ENCODE assay signal across 15 cellular contexts in the genomic region with DNA sequence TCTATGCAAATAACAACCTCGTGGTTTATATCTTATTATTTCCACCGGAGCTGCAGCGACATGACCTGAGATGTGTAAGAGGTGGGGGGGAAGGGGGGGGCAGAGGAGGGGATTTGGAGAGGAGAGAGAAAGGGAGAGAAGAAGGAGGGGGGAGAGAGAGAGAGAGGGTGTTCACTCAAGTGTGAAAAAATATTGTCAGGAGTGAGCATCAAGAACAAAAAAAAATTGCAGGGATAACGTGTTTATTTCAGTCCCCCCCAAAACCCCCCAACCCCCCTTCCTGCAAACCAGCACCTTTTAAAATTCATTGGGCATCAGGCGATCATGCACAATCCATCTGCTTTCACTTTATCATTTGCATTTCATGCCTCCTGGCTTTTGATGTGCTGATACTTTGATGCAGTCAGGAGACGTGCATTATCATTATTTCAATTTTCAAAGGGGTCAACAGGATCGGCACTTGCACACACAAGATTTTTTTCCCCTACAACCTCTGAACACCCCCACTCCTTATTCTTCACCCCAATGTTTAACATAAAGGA.
A peak's percentile ranks its signal among the peaks of the same experiment; 100 is the strongest.
DNase-seq lines count a peak whose midpoint lies in the region; ATAC-seq and TF ChIP-seq lines count a peak whose summit lies in the region.
"Had no signal": no experiment of that assay in that cellular context is flagged by ENCODE, and none has a peak within 500 bp of the region (broad histone marks: within the 10 kb centered on the region; RNA-seq: fewer than 3 reads in every experiment).

No MANE protein-coding gene starts in this region.

- H3K79me2 ChIP-seq in SK-N-SH (ENCODE audit: insufficient read depth) (no peaks in the 10 kb centered on the region), Loucy (ENCODE audit: insufficient read depth, low read length) (no peaks in the 10 kb centered on the region), parathyroid adenoma (no peaks in the 10 kb centered on the region)

- H3K9me2 ChIP-seq in SK-N-SH = no peaks in the 10 kb centered on the region
- H3K9me2 ChIP-seq in Loucy (replicated peaks; ENCODE audit: low read depth, low read length) = no peaks in the 10 kb centered on the region

- peak in 1 of 2 experiments; percentile 81; a peak in 2 of 4 replicates for TF ChIP-seq EP300 in SK-N-SH (IDR thresholded peaks at IDR 0.05; ENCODE audit: borderline replicate concordance in 1 of 2, low read depth in 1 of 2, low read length in 1 of 2)

- H3K27ac ChIP-seq in SK-N-SH (ENCODE audit: low read depth in 2 of 2, low read length in 1 of 2) (peak overlapping the region in 1 of 2 experiments; percentile 78; a peak in 2 of 4 replicates), parathyroid adenoma (no peak overlapping the region)
- H3K27ac ChIP-seq: SK-N-MC had no signal

- ATAC-seq in SK-N-SH treated with all-trans-retinoic acid at 6 μM for 48 hours = no peak

- H3K27ac Mint-ChIP-seq in brain = peak overlapping the region; percentile 40 to 96 (median 91)

- H3K9me3 ChIP-seq in SK-N-SH = no peaks in the 10 kb centered on the region
- no peaks in the 10 kb centered on the region for H3K9me3 ChIP-seq in Loucy (ENCODE audit: insufficient read depth, low read depth, low read length)
- no peaks in the 10 kb centered on the region for H3K9me3 ChIP-seq in parathyroid adenoma (ENCODE audit: control insufficient read depth, low read length)

- H3K36me3 ChIP-seq in SK-N-SH (replicated peaks in 1 of 2; ENCODE audit: control insufficient read depth in 1 of 2, insufficient read depth in 2 of 2, low read length in 1 of 2) = peaks cover 15 to 17% of the 10 kb centered on the region in 2 experiments
- no peaks in the 10 kb centered on the region for H3K36me3 ChIP-seq in Loucy (ENCODE audit: insufficient read depth, low read length)
- no peaks in the 10 kb centered on the region for H3K36me3 ChIP-seq in parathyroid adenoma (ENCODE audit: control insufficient read depth, insufficient read depth, low read length)
- no peaks in the 10 kb centered on the region; the same call in none of the 2 replicates for H3K36me3 ChIP-seq in H7 (replicated peaks; ENCODE audit: control insufficient read depth, insufficient read depth, low read length)

- H2AFZ ChIP-seq in SK-N-SH (ENCODE audit: low read depth) (no peak overlapping the region), Loucy (ENCODE audit: low read length) (peak overlapping the region; percentile 57; the same call in 1 of the 2 replicates), parathyroid adenoma (peak overlapping the region; percentile 34)

- no peaks in the 10 kb centered on the region for H3K27me3 Mint-ChIP-seq in brain
- H3K27me3 Mint-ChIP-seq: central memory CD8-positive, alpha-beta T cell; naive thymus-derived CD8-positive, alpha-beta T cell; type B pancreatic cell had no signal

- POLR2A ChIA-PET in SK-N-SH (lab: Yijun Ruan, JAX) = interaction anchor here (0.9 kb wide), 1 partner anchor 90 kb away, joined by 4 read pairs; no protein-coding TSS in a partner anchor

- H3K4me1 ChIP-seq in SK-N-SH (ENCODE audit: control insufficient read depth in 1 of 2, insufficient read depth in 2 of 2, low read depth in 1 of 2, low read length in 1 of 2) (peaks cover 11 to 32% of the 10 kb centered on the region in 2 experiments; a peak in 3 of 4 replicates), Loucy (ENCODE audit: insufficient read depth, low read length, poor library complexity, severe bottlenecking) (peaks cover 23% of the 10 kb centered on the region), parathyroid adenoma (peaks cover 15% of the 10 kb centered on the region)

- H3K4me2 ChIP-seq in SK-N-SH (peak overlapping the region; percentile 51; the same call in 1 of the 2 replicates), Loucy (ENCODE audit: low read depth, low read length, poor library complexity, severe bottlenecking) (peak overlapping the region; percentile 59), parathyroid adenoma (ENCODE audit: low read length) (no peak overlapping the region)

- WGBS in SK-N-SH (ENCODE audit: low lambda C conversion rate) = 65% methylated on average over 7 of the region's 7 CpGs

- no peak overlapping the region for H3K9ac ChIP-seq in SK-N-SH
- peak overlapping the region; percentile 19 for H3K9ac ChIP-seq in Loucy (ENCODE audit: low read depth, low read length, poor library complexity, severe bottlenecking)
- no peak overlapping the region for H3K9ac ChIP-seq in parathyroid adenoma

- no peak for TF ChIP-seq CTCF in SK-N-SH (IDR thresholded peaks at IDR 0.05)
- no peak for TF ChIP-seq CTCF in Loucy (conservative IDR thresholded peaks at IDR 0.05; ENCODE audit: low read length)
- no peak for TF ChIP-seq CTCF in brain (conservative IDR thresholded peaks at IDR 0.05)
- TF ChIP-seq CTCF in parathyroid adenoma (IDR thresholded peaks at IDR 0.05) = no peak

- H3K9me3 Mint-ChIP-seq in brain = no peaks in the 10 kb centered on the region
- H3K9me3 Mint-ChIP-seq: central memory CD8-positive, alpha-beta T cell; naive thymus-derived CD8-positive, alpha-beta T cell; type B pancreatic cell had no signal

- H3F3A ChIP-seq in SK-N-SH (replicated peaks; ENCODE audit: insufficient read depth) (no peaks in the 10 kb centered on the region), Loucy (ENCODE audit: low read depth) (no peaks in the 10 kb centered on the region)

- H4K20me1 ChIP-seq in SK-N-SH (ENCODE audit: insufficient read depth) (no peaks in the 10 kb centered on the region), Loucy (ENCODE audit: insufficient read depth, low read length, poor library complexity, severe bottlenecking) (no peaks in the 10 kb centered on the region)

- peaks cover 67% of the 10 kb centered on the region for H3K4me1 Mint-ChIP-seq in brain
- H3K4me1 Mint-ChIP-seq: central memory CD8-positive, alpha-beta T cell had no signal

- DNase-seq in SK-N-SH (peak; percentile 45), hepatic stellate cell (ENCODE audit: low spot score) (no peak), H7 (no peak), cerebellar nuclear complex (lab: John Stamatoyannopoulos, UW) (no peak)
- DNase-seq: activated CD8-positive, alpha-beta T cell treated with anti-CD3 and anti-CD28 coated beads, Interleukin-2, amount 10 ng/mL, durations not matched to agents 7 days and 5 days; effector memory CD4-positive, alpha-beta T cell; MV-4-11; naive thymus-derived CD8-positive, alpha-beta T cell had no signal

- no peak overlapping the region for H3K4me3 ChIP-seq in SK-N-SH (ENCODE audit: low read depth in 2 of 2, low read length in 1 of 2)
- peak overlapping the region; percentile 19 for H3K4me3 ChIP-seq in Loucy (ENCODE audit: low read length, poor library complexity, severe bottlenecking)
- H3K4me3 ChIP-seq in parathyroid adenoma (ENCODE audit: low read depth, low read length) = no peak overlapping the region
- H3K4me3 ChIP-seq in H7 (ENCODE audit: insufficient read depth, low read depth, low read length) = no peak overlapping the region
- H3K4me3 ChIP-seq: SK-N-MC had no signal

- H3K27me3 ChIP-seq in SK-N-SH (ENCODE audit: insufficient read depth) (no peaks in the 10 kb centered on the region), Loucy (ENCODE audit: insufficient read depth, low read length, poor library complexity, severe bottlenecking) (no peaks in the 10 kb centered on the region), parathyroid adenoma (ENCODE audit: control insufficient read depth, insufficient read depth, low read length) (no peaks in the 10 kb centered on the region), H7 (ENCODE audit: control insufficient read depth, insufficient read depth, low read length) (no peaks in the 10 kb centered on the region)

- H3K36me3 Mint-ChIP-seq in brain = peaks cover 31% of the 10 kb centered on the region

- peak overlapping the region in 3 of 5 experiments; percentile 46 to 66 (median 64) for H3K4me3 Mint-ChIP-seq in brain
- H3K4me3 Mint-ChIP-seq: activated CD8-positive, alpha-beta T cell treated with anti-CD3 and anti-CD28 coated beads, Interleukin-2, amount 10 ng/mL, durations not matched to agents 7 days and 5 days; central memory CD8-positive, alpha-beta T cell; type B pancreatic cell had no signal

- CTCF ChIA-PET in SK-N-SH (lab: Yijun Ruan, JAX) = interaction anchor here (0.7 to 3.3 kb wide), 3 partner anchors 8 to 57 kb away, joined by 3 to 13 read pairs (median 4); no protein-coding TSS in a partner anchor

- TF ChIP-seq RAD21 in SK-N-SH (IDR thresholded peaks at IDR 0.05; ENCODE audit: low read length) = 0 out of 2 replicates have a peak, but pooled peaks have one; percentile 7

TF ChIP-seq in SK-N-SH, 30 proteins besides CTCF, POLR2A, EP300 and RAD21 (continues in another document):
- no peak for TF ChIP-seq MEF2A (IDR thresholded peaks at IDR 0.05; ENCODE audit: borderline replicate concordance, low read depth)

TF ChIP-seq in SK-N-SH treated with all-trans-retinoic acid at 6 μM for 48 hours, 23 proteins besides CTCF, POLR2A, EP300 and RAD21 (continues in another document):
- TF ChIP-seq ZC3H10 (CRISPR knock-in tag; IDR thresholded peaks at IDR 0.05) (no peak), TOX (CRISPR knock-in tag; IDR thresholded peaks at IDR 0.05; ENCODE audit: borderline replicate concordance) (no peak), SNAI2 (CRISPR knock-in tag; IDR thresholded peaks at IDR 0.05) (no peak), GLIS3 (CRISPR knock-in tag; IDR thresholded peaks at IDR 0.05) (no peak), ZNF565 (CRISPR knock-in tag; conservative IDR thresholded peaks at IDR 0.05; ENCODE audit: low read depth) (no peak), CSDC2 (CRISPR knock-in tag; IDR thresholded peaks at IDR 0.05) (no peak), TCF4 (CRISPR knock-in tag; IDR thresholded peaks at IDR 0.05; ENCODE audit: borderline replicate concordance) (no peak)
- TF ChIP-seq, protein P1, sequence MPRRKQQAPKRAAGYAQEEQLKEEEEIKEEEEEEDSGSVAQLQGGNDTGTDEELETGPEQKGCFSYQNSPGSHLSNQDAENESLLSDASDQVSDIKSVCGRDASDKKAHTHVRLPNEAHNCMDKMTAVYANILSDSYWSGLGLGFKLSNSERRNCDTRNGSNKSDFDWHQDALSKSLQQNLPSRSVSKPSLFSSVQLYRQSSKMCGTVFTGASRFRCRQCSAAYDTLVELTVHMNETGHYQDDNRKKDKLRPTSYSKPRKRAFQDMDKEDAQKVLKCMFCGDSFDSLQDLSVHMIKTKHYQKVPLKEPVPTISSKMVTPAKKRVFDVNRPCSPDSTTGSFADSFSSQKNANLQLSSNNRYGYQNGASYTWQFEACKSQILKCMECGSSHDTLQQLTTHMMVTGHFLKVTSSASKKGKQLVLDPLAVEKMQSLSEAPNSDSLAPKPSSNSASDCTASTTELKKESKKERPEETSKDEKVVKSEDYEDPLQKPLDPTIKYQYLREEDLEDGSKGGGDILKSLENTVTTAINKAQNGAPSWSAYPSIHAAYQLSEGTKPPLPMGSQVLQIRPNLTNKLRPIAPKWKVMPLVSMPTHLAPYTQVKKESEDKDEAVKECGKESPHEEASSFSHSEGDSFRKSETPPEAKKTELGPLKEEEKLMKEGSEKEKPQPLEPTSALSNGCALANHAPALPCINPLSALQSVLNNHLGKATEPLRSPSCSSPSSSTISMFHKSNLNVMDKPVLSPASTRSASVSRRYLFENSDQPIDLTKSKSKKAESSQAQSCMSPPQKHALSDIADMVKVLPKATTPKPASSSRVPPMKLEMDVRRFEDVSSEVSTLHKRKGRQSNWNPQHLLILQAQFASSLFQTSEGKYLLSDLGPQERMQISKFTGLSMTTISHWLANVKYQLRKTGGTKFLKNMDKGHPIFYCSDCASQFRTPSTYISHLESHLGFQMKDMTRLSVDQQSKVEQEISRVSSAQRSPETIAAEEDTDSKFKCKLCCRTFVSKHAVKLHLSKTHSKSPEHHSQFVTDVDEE (CRISPR knock-in tag; IDR thresholded peaks at IDR 0.05) = no peak
